ENCODE assay signal across 9 cellular contexts in the genomic region with DNA sequence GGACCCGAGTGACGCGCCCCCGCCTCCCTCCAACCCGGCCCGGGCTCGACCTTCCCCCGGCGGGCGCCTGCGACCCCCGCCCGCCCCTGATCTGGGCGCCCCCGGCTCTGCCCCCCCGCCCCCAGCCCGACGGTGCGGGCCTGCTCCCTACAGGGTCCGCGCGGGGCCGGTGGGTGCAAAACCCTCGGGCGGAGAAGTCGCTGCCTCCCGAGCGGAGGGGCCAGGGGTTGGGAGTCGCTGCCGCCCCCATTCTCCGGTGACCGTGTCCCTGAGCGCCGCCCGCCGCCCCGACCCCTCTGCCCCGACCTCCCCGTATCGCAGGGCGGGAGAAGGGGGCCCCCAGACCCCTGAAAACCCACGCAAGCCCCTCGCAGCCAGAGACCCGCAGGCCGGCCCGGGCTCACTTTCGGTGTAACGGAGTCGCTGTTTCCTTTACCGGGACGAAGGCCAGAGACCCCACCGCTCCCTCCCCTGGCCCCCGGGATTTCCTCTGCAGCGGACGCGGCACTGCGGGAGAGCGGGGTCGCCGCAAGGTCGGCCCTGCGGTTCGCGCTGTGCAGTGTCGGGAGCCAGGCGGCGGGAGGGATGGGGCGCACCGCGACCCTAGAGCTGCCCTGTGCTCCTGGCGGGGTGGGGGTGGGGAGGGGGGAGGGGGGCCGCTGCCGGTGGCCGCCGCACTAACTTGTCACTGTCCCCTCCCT. TPM values are rescaled to one million over a fixed set of nuclear protein-coding genes. Genes with fewer than 3 reads are reported as not detected.
DNase-seq lines count a peak whose midpoint lies in the region; ATAC-seq, FAIRE-seq and TF ChIP-seq lines count a peak whose summit lies in the region.
"Had no signal": no experiment of that assay in that cellular context is flagged by ENCODE, and none has a peak within 500 bp of the region (broad histone marks: within the 10 kb centered on the region; RNA-seq: fewer than 3 reads in every experiment).

No MANE protein-coding gene starts in this region.

- no peak overlapping the region for H2AK5ac ChIP-seq in H9 (ENCODE audit: insufficient read length, low read length)

- TF ChIP-seq CTCF in A549 (IDR thresholded peaks at IDR 0.05) (no peak), H9 (conservative IDR thresholded peaks at IDR 0.05) (no peak)

- no peak overlapping the region for H2BK120ac ChIP-seq in H9 (ENCODE audit: low read depth, low read length, poor library complexity, severe bottlenecking)

- peaks cover 86% of the 10 kb centered on the region for H3K27me3 Mint-ChIP-seq in H9 (ENCODE audit: low read depth)
- H3K27me3 Mint-ChIP-seq in effector memory CD8-positive, alpha-beta T cell, result peaks cover 32 to 65% of the 10 kb centered on the region in 2 donors
- H3K27me3 Mint-ChIP-seq in naive B cell, result peaks cover 27 to 66% (median 53%) of the 10 kb centered on the region in 3 donors

- ATAC-seq in A549, result no peak
- ATAC-seq in effector memory CD8-positive, alpha-beta T cell (replicated peaks), result no peak
- ATAC-seq in naive B cell (ENCODE audit: low read depth in 2 of 2), result no peak
- ATAC-seq in HG02623 (IDR thresholded peaks at IDR 0.05; ENCODE audit: unreplicated experiment), result no peak

- no peak overlapping the region for H3K18ac ChIP-seq in H9 (ENCODE audit: insufficient read length, low read depth, low read length)

- H3K9me3 Mint-ChIP-seq in H9 (peaks cover 0 to 2% of the 10 kb centered on the region in 2 experiments; a peak in 1 of 5 replicates), naive B cell (peaks cover 0 to 5% (median 2%) of the 10 kb centered on the region in 7 donors)
- H3K9me3 Mint-ChIP-seq in effector memory CD8-positive, alpha-beta T cell, result no peaks in the 10 kb centered on the region

- H2AFZ ChIP-seq in H9 (ENCODE audit: low read length), result no peak overlapping the region

- H3K36me3 Mint-ChIP-seq in H9 (ENCODE audit: insufficient read depth in 1 of 3, low read depth in 3 of 3) (peaks cover 0 to 1% (median 0%) of the 10 kb centered on the region in 3 experiments; a peak in 1 of 7 replicates), naive B cell (peaks cover 0 to 10% of the 10 kb centered on the region in 2 donors)
- no peaks in the 10 kb centered on the region for H3K36me3 Mint-ChIP-seq in effector memory CD8-positive, alpha-beta T cell (ENCODE audit: insufficient read depth)

- CTCF ChIA-PET in A549 (lab: Yijun Ruan, JAX), result no interaction called here

- POLR2A ChIA-PET in A549 (lab: Yijun Ruan, JAX), result no interaction called here

- H3K27ac ChIP-seq in A549 (no peak overlapping the region), H9 (ENCODE audit: insufficient read length, low read depth, low read length) (no peak overlapping the region)

- H3K79me1 ChIP-seq in H9 (ENCODE audit: insufficient read depth, low read depth, low read length, poor library complexity, severe bottlenecking), result no peaks in the 10 kb centered on the region

- H3K4me3 Mint-ChIP-seq in H9 (peak overlapping the region; percentile 43 to 67; a peak in 4 of 5 replicates), naive B cell (peak overlapping the region in 5 of 8 donors; percentile 29 to 53 (median 44))
- peak overlapping the region; percentile 27 to 37 for H3K4me3 Mint-ChIP-seq in effector memory CD8-positive, alpha-beta T cell

- no peak overlapping the region for H3K56ac ChIP-seq in H9 (ENCODE audit: insufficient read length, low read depth, low read length)

- in situ Hi-C loops in ACHN (cut with HindIII; ENCODE audit: low pct_ligation_motif_present, low pct_unique_long_range_greater_than_20kb, low sequenced_read_pairs), result no loop called here

- no peak for TF ChIP-seq EP300 in A549 (IDR thresholded peaks at IDR 0.05)

- H4K8ac ChIP-seq in H9 (replicated peaks; ENCODE audit: insufficient read length, low read depth, low read length), result no peak overlapping the region

- no peaks in the 10 kb centered on the region for H3K23me2 ChIP-seq in H9 (ENCODE audit: insufficient read length, low read depth, low read length, poor library complexity, severe bottlenecking)

- H3K4me2 ChIP-seq in A549 (peak overlapping the region; percentile 49), H9 (ENCODE audit: insufficient read depth, insufficient read length, low read length) (no peak overlapping the region)

- no peak overlapping the region for H4K5ac ChIP-seq in H9 (ENCODE audit: insufficient read length, low read depth, low read length)

- FAIRE-seq in A549 (lab: Jason Lieb, UNC), result no peak

- TF ChIP-seq POLR2A in A549 (IDR thresholded peaks at IDR 0.05; ENCODE audit: low read length), result no peak

- H3K23ac ChIP-seq in H9 (ENCODE audit: insufficient read length, low read depth, low read length), result no peak overlapping the region

- no peak overlapping the region for H2BK20ac ChIP-seq in H9 (ENCODE audit: low read depth, low read length, poor library complexity, severe bottlenecking)

- no peak overlapping the region for H3K4me3 ChIP-seq in A549

- H2BK5ac ChIP-seq in H9 (ENCODE audit: insufficient read length, low read length), result no peak overlapping the region

- no peak overlapping the region for H3K4ac ChIP-seq in H9 (ENCODE audit: low read depth, low read length)

- DNase-seq in A549 (ENCODE audit: low read depth in 1 of 2, low spot score in 1 of 2), result no peak
- peak; percentile 47 for DNase-seq in H9
- DNase-seq in effector memory CD8-positive, alpha-beta T cell, result no peak
- DNase-seq in naive B cell, result no peak
- no peak for DNase-seq in GM19240 (ENCODE audit: insufficient read length, low spot score)
- DNase-seq in NOMO-1 treated with DMSO at 0.1 percent for 48 hours (lab: John Stamatoyannopoulos, UW; ENCODE audit: unreplicated experiment), result no peak
- DNase-seq in ACHN, result no peak
- DNase-seq: activated CD4-positive, alpha-beta T cell treated with anti-CD3 and anti-CD28 coated beads, Interleukin-2, amount 50 U/mL, for 48 hours had no signal

- no peaks in the 10 kb centered on the region for H4K20me1 ChIP-seq in H9 (ENCODE audit: control insufficient read depth, insufficient read depth, insufficient read length)

- no peak overlapping the region for H3T11ph ChIP-seq in H9 (ENCODE audit: low read length)

- H3K27me3 ChIP-seq in H9 (ENCODE audit: insufficient read depth, low read length), result peaks cover 30% of the 10 kb centered on the region; the same call in 1 of the 2 replicates

- H3K4me1 ChIP-seq in A549, result peaks cover 5% of the 10 kb centered on the region; the same call in 1 of the 3 replicates
- no peaks in the 10 kb centered on the region for H3K4me1 ChIP-seq in H9 (ENCODE audit: insufficient read depth, low read length)

- no peak overlapping the region for H3K27ac Mint-ChIP-seq in H9
- H3K27ac Mint-ChIP-seq in effector memory CD8-positive, alpha-beta T cell, result no peak overlapping the region
- no peak overlapping the region for H3K27ac Mint-ChIP-seq in naive B cell

- H3K79me2 ChIP-seq in H9 (ENCODE audit: insufficient read depth, low read length), result no peaks in the 10 kb centered on the region

- no peak overlapping the region for H2BK15ac ChIP-seq in H9 (ENCODE audit: low read depth, low read length)

- H2BK12ac ChIP-seq in H9 (ENCODE audit: insufficient read length, low read depth, low read length), result no peak overlapping the region

- H3K9me3 ChIP-seq in A549 (no peaks in the 10 kb centered on the region), H9 (ENCODE audit: control insufficient read depth, low read depth, low read length) (no peaks in the 10 kb centered on the region)

- no peak for TF ChIP-seq RAD21 in A549 (conservative IDR thresholded peaks at IDR 0.05 in 1 of 2, IDR thresholded peaks at IDR 0.05 in 1 of 2)

- H3K9ac ChIP-seq in H9 (ENCODE audit: extremely low read depth, insufficient read length, low read length), result no peak overlapping the region

- no CpG with 5 or more reads among the region's 75 CpGs for WGBS in A549 (ENCODE audit: missing lambda C conversion rate)
- WGBS in H9 (ENCODE audit: extremely low coverage, insufficient read length, low lambda C conversion rate), result no CpG with 5 or more reads among the region's 75 CpGs

- H3K14ac ChIP-seq in H9 (ENCODE audit: insufficient read depth, low read length), result no peak overlapping the region

- peaks cover 2 to 3% of the 10 kb centered on the region in 2 experiments; a peak in 2 of 4 replicates for H3K4me1 Mint-ChIP-seq in H9
- no peaks in the 10 kb centered on the region for H3K4me1 Mint-ChIP-seq in effector memory CD8-positive, alpha-beta T cell (ENCODE audit: low read depth in 2 of 2)
- H3K4me1 Mint-ChIP-seq in naive B cell, result peaks cover 6 to 19% (median 11%) of the 10 kb centered on the region in 3 donors

- no peak overlapping the region for H4K91ac ChIP-seq in H9 (ENCODE audit: insufficient read length, low read depth, low read length)

TF ChIP-seq in A549, 52 proteins besides CTCF, POLR2A, EP300 and RAD21:
- no peak for TF ChIP-seq FOSB (CRISPR knock-in tag; IDR thresholded peaks at IDR 0.05)
- TF ChIP-seq HOXB5 (CRISPR knock-in tag; IDR thresholded peaks at IDR 0.05), result no peak
- no peak for TF ChIP-seq MYC (IDR thresholded peaks at IDR 0.05; ENCODE audit: borderline replicate concordance, low read length)
- TF ChIP-seq, protein P1, sequence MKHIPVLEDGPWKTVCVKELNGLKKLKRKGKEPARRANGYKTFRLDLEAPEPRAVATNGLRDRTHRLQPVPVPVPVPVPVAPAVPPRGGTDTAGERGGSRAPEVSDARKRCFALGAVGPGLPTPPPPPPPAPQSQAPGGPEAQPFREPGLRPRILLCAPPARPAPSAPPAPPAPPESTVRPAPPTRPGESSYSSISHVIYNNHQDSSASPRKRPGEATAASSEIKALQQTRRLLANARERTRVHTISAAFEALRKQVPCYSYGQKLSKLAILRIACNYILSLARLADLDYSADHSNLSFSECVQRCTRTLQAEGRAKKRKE (CRISPR knock-in tag; IDR thresholded peaks at IDR 0.05; ENCODE audit: low read depth), result no peak
- TF ChIP-seq EHF (CRISPR knock-in tag; IDR thresholded peaks at IDR 0.05), result no peak
- no peak for TF ChIP-seq KDM5A (IDR thresholded peaks at IDR 0.05)
- TF ChIP-seq CEBPB (IDR thresholded peaks at IDR 0.05), result no peak
- no peak for TF ChIP-seq ZSCAN20 (CRISPR knock-in tag; IDR thresholded peaks at IDR 0.05)
- no peak for TF ChIP-seq MAFK (IDR thresholded peaks at IDR 0.05; ENCODE audit: partially characterized antibody)
- no peak for TF ChIP-seq RCOR1 (IDR thresholded peaks at IDR 0.05; ENCODE audit: low read depth, low read length)
- no peak for TF ChIP-seq ZNF302 (CRISPR knock-in tag; IDR thresholded peaks at IDR 0.05)

RNA-seq across cellular contexts. Expression of a gene that starts 0.7 kb away (rescaled TPM):
- 0.08 and 0.19 TPM in 2 replicates for polyA plus RNA-seq in A549 (2011; rRNA removed)
- 0.19 and 0.34 TPM in 2 replicates for polyA plus RNA-seq in A549 (2012; cell fraction: cytosol; rRNA removed)
- polyA plus RNA-seq in A549 (2012; cell fraction: nucleus; rRNA removed), result 0.32 and 0.37 TPM in 2 replicates
- 0.14 to 0.57 TPM (median 0.22 TPM) in 3 replicates for polyA plus RNA-seq in A549 (2017; fragmentation: RNase III; extraction: RNeasy Plus Mini Kit Qiagen cat#74134 plus additional on column Dnase treatment)
- polyA minus RNA-seq in A549 (2011; rRNA and poly(A)+ RNA removed), result not detected in 2 replicates
- 0.48 and 0.90 TPM in 2 replicates for total RNA-seq in H9 (2021)
- not detected for polyA plus RNA-seq in naive B cell (ENCODE audit: low read depth in 6 of 6)
